In genomic region chr18:50581517-50581916, GRCh38 we compare ENCODE assay signal across 10 cellular contexts. TPM values are rescaled to one million over a fixed set of nuclear protein-coding genes. Genes with fewer than 3 reads are reported as not detected.
"Had no signal": no experiment of that assay in that cellular context is flagged by ENCODE, and none has a peak within 500 bp of the region (broad histone marks: within the 10 kb centered on the region; RNA-seq: fewer than 3 reads in every experiment).

No MANE protein-coding gene starts in this region.

- H3K27ac ChIP-seq: GM23248, HL-60 had no signal

- DNase-seq: GM23248, GOT3, H7, HFFc6 had no signal

- H2AFZ ChIP-seq: GM23248 had no signal

- H3K4me3 ChIP-seq: GM23248, HAP-1 had no signal

- H3K4me1 Mint-ChIP-seq: IgD-negative memory B cell had no signal

- H3K36me3 ChIP-seq: HAP-1 had no signal

- H3K27ac Mint-ChIP-seq: HFFc6, IgD-negative memory B cell had no signal

- H3K4me3 Mint-ChIP-seq: HFFc6 had no signal

- H3K4me1 ChIP-seq: HAP-1 had no signal

- H3K9ac ChIP-seq: GM23248 had no signal

- ATAC-seq: HCT116, HepG2 had no signal

- H3K9me3 ChIP-seq: HAP-1 had no signal

- H3K36me3 Mint-ChIP-seq: IgD-negative memory B cell had no signal

RNA-seq across cellular contexts. Expression of gene MAPK4, which starts 21.6 kb away (rescaled TPM):
- total RNA-seq: HepG2, HFFc6, HT1080 had no signal
- polyA plus RNA-seq: GM23248, HepG2, IgD-negative memory B cell had no signal
